10 cellular contexts compared by ENCODE assay signal in the genomic region with DNA sequence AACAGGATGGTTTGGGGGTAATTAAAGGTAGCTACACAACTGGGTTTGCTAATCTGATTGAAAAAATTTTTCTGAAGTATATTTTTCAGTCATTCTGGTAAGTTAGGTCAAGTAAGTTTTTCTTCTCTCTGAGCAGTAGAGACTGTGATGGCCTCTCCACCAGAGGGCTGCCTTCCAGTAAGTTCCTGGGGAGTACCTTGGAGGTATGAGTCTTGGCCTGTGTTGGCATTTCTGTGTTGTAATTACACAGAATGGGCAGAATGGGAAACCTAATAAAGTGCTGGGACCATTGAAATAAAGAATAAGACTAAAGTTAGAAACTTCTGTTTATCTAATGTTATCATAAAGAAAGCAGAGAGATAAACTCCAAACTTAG.
DNase-seq lines count a peak whose midpoint lies in the region; ATAC-seq and TF ChIP-seq lines count a peak whose summit lies in the region.
"Had no signal": no experiment of that assay in that cellular context is flagged by ENCODE, and none has a peak within 500 bp of the region (broad histone marks: within the 10 kb centered on the region; RNA-seq: fewer than 3 reads in every experiment).

No MANE protein-coding gene starts in this region.

- H3K4me1 ChIP-seq in right cardiac atrium (ENCODE audit: control insufficient read depth, insufficient read depth, low read length) (no peaks in the 10 kb centered on the region), thyroid gland (peaks cover 9 to 16% of the 10 kb centered on the region in 2 donors)
- H3K4me1 ChIP-seq: HAP-1 had no signal

- peak; percentile 52 to 71 for ATAC-seq in right cardiac atrium

- peak in 4 of 6 experiments; percentile 40 to 56 (median 50) for TF ChIP-seq CTCF in thyroid gland (IDR thresholded peaks at IDR 0.05)

- DNase-seq in SIG-M5 treated with dmso at 0.1 percent for 504 hours (lab: John Stamatoyannopoulos, UW; ENCODE audit: unreplicated experiment) (peak; percentile 6), SIG-M5 (lab: John Stamatoyannopoulos, UW) (no peak), UCSD-AML1 (lab: John Stamatoyannopoulos, UW; ENCODE audit: unreplicated experiment) (peak; percentile 15), right cardiac atrium (peak in 1 of 3 donors; percentile 43), thyroid gland (peak; percentile 56 to 60), SHP77 (lab: John Stamatoyannopoulos, UW) (no peak), hippocampal formation (lab: John Stamatoyannopoulos, UW) (no peak), T1000 (lab: John Stamatoyannopoulos, UW) (no peak)
- DNase-seq: NCI-H2081 had no signal

- H3K27ac ChIP-seq in right cardiac atrium (ENCODE audit: low read length), result no peak overlapping the region
- no peak overlapping the region for H3K27ac ChIP-seq in thyroid gland

- H3K36me3 ChIP-seq in thyroid gland, result no peaks in the 10 kb centered on the region
- H3K36me3 ChIP-seq: HAP-1 had no signal

- H3K9me3 ChIP-seq in right cardiac atrium (ENCODE audit: control insufficient read depth, low read length) (no peaks in the 10 kb centered on the region), thyroid gland (no peaks in the 10 kb centered on the region)
- H3K9me3 ChIP-seq: HAP-1 had no signal

- intact Hi-C loops in right cardiac atrium (cut with DNase I), result no loop called here
- intact Hi-C loops in thyroid gland (cut with DNase I), result no loop called here

- TF ChIP-seq POLR2A in thyroid gland (IDR thresholded peaks at IDR 0.05), result no peak

- H3K27me3 ChIP-seq in right cardiac atrium (ENCODE audit: control insufficient read depth, insufficient read depth) (no peaks in the 10 kb centered on the region), thyroid gland (no peaks in the 10 kb centered on the region)

- H3K4me3 ChIP-seq in right cardiac atrium (ENCODE audit: low read length), result no peak overlapping the region
- H3K4me3 ChIP-seq in thyroid gland (replicated peaks in 1 of 3), result no peak overlapping the region
- H3K4me3 ChIP-seq: HAP-1 had no signal

Comparison
In these comparisons a context has a peak if more than half of its experiments do, and no peak if none do; other contexts are left out.
1. DNase-seq: peak in SIG-M5 treated with dmso at 0.1 percent for 504 hours (single experiment), UCSD-AML1 (single experiment) and thyroid gland (2 of 2); none in SIG-M5 (single experiment), SHP77 (0 of 2), hippocampal formation (0 of 2) and T1000 (single experiment).